Comparison of ENCODE assay signal across 1 cellular context in the genomic region with DNA sequence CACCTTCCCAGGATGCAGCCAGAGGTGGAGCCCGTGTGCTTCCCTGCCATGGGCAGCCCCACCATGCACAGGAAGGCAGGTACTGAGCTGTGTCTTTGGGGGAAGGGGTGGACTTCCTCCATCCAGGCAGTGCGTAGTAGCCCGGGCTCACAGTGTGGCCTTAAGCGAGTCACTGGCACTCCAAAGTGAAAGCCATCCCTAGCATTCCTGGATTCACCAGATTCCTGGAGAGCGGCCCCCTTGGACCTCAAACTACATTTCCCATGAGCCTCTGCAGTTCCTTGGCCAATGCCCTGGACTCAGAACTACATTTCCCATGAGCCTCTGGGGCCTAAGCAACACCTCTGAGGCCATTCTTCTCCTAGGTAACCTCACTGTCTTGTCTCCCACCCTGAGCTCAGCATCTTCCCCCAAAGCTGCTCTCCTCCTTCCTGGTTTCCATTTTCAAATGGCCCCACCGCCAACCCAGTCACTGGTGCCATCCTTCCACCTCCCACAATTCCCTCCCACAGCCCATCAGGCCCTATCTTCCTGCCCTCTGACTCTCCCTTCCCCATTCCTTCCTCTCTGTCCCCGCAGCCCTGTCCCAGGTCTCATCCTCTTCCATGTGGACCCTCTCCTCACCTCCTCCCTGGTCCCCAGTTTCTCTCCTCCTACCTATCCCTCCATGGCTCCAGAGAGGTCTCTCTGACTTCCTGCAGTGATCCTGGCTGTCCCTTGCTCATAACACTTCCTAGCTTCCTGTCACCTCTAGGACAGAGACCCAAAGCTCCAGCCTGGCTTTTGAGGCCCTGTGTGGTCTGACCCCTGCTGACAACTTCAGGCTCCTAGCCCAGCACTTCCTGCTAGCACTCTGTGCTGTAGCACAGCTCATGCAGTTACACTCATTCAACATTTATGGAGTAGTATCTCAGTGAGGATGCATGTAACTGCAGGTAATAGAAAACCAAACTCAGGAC.
TF ChIP-seq lines count a peak whose summit lies in the region.

A gene (plus strand): TSS at position 13 of the 959 bp plus-strand sequence. CDS start 0 bp downstream, at position 13.

TF ChIP-seq in H1, 55 proteins besides CTCF, POLR2A, EP300 and RAD21:
- TF ChIP-seq KDM4A (IDR thresholded peaks at IDR 0.05; ENCODE audit: low read depth, low read length, severe bottlenecking): peak; percentile 65
- TF ChIP-seq, protein P1, sequence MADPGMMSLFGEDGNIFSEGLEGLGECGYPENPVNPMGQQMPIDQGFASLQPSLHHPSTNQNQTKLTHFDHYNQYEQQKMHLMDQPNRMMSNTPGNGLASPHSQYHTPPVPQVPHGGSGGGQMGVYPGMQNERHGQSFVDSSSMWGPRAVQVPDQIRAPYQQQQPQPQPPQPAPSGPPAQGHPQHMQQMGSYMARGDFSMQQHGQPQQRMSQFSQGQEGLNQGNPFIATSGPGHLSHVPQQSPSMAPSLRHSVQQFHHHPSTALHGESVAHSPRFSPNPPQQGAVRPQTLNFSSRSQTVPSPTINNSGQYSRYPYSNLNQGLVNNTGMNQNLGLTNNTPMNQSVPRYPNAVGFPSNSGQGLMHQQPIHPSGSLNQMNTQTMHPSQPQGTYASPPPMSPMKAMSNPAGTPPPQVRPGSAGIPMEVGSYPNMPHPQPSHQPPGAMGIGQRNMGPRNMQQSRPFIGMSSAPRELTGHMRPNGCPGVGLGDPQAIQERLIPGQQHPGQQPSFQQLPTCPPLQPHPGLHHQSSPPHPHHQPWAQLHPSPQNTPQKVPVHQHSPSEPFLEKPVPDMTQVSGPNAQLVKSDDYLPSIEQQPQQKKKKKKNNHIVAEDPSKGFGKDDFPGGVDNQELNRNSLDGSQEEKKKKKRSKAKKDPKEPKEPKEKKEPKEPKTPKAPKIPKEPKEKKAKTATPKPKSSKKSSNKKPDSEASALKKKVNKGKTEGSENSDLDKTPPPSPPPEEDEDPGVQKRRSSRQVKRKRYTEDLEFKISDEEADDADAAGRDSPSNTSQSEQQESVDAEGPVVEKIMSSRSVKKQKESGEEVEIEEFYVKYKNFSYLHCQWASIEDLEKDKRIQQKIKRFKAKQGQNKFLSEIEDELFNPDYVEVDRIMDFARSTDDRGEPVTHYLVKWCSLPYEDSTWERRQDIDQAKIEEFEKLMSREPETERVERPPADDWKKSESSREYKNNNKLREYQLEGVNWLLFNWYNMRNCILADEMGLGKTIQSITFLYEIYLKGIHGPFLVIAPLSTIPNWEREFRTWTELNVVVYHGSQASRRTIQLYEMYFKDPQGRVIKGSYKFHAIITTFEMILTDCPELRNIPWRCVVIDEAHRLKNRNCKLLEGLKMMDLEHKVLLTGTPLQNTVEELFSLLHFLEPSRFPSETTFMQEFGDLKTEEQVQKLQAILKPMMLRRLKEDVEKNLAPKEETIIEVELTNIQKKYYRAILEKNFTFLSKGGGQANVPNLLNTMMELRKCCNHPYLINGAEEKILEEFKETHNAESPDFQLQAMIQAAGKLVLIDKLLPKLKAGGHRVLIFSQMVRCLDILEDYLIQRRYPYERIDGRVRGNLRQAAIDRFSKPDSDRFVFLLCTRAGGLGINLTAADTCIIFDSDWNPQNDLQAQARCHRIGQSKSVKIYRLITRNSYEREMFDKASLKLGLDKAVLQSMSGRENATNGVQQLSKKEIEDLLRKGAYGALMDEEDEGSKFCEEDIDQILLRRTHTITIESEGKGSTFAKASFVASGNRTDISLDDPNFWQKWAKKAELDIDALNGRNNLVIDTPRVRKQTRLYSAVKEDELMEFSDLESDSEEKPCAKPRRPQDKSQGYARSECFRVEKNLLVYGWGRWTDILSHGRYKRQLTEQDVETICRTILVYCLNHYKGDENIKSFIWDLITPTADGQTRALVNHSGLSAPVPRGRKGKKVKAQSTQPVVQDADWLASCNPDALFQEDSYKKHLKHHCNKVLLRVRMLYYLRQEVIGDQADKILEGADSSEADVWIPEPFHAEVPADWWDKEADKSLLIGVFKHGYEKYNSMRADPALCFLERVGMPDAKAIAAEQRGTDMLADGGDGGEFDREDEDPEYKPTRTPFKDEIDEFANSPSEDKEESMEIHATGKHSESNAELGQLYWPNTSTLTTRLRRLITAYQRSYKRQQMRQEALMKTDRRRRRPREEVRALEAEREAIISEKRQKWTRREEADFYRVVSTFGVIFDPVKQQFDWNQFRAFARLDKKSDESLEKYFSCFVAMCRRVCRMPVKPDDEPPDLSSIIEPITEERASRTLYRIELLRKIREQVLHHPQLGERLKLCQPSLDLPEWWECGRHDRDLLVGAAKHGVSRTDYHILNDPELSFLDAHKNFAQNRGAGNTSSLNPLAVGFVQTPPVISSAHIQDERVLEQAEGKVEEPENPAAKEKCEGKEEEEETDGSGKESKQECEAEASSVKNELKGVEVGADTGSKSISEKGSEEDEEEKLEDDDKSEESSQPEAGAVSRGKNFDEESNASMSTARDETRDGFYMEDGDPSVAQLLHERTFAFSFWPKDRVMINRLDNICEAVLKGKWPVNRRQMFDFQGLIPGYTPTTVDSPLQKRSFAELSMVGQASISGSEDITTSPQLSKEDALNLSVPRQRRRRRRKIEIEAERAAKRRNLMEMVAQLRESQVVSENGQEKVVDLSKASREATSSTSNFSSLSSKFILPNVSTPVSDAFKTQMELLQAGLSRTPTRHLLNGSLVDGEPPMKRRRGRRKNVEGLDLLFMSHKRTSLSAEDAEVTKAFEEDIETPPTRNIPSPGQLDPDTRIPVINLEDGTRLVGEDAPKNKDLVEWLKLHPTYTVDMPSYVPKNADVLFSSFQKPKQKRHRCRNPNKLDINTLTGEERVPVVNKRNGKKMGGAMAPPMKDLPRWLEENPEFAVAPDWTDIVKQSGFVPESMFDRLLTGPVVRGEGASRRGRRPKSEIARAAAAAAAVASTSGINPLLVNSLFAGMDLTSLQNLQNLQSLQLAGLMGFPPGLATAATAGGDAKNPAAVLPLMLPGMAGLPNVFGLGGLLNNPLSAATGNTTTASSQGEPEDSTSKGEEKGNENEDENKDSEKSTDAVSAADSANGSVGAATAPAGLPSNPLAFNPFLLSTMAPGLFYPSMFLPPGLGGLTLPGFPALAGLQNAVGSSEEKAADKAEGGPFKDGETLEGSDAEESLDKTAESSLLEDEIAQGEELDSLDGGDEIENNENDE (IDR thresholded peaks at IDR 0.05; ENCODE audit: insufficient replicate concordance, low read length): no peak
- no peak for TF ChIP-seq NANOG (IDR thresholded peaks at IDR 0.05; ENCODE audit: insufficient read depth, low read depth, low read length, poor library complexity, severe bottlenecking)
- peak; percentile 57; the same call in 1 of the 2 replicates for TF ChIP-seq TEAD4 (IDR thresholded peaks at IDR 0.05; ENCODE audit: low read depth, low read length)
- TF ChIP-seq SIN3A (conservative IDR thresholded peaks at IDR 0.05 in 1 of 2, IDR thresholded peaks at IDR 0.05 in 1 of 2; ENCODE audit: low read depth in 1 of 2, low read length in 2 of 2): no peak
- TF ChIP-seq MAFK (IDR thresholded peaks at IDR 0.05; ENCODE audit: low read depth, low read length): no peak
- TF ChIP-seq SP4 (IDR thresholded peaks at IDR 0.05; ENCODE audit: low read length): no peak
- no peak for TF ChIP-seq BRCA1 (IDR thresholded peaks at IDR 0.05; ENCODE audit: low read depth, low read length)
- TF ChIP-seq YY1 (IDR thresholded peaks at IDR 0.05; ENCODE audit: low read depth, low read length): peak; percentile 77
- TF ChIP-seq, protein P2, sequence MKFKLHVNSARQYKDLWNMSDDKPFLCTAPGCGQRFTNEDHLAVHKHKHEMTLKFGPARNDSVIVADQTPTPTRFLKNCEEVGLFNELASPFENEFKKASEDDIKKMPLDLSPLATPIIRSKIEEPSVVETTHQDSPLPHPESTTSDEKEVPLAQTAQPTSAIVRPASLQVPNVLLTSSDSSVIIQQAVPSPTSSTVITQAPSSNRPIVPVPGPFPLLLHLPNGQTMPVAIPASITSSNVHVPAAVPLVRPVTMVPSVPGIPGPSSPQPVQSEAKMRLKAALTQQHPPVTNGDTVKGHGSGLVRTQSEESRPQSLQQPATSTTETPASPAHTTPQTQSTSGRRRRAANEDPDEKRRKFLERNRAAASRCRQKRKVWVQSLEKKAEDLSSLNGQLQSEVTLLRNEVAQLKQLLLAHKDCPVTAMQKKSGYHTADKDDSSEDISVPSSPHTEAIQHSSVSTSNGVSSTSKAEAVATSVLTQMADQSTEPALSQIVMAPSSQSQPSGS (IDR thresholded peaks at IDR 0.05; ENCODE audit: low read length): no peak
- no peak for TF ChIP-seq KDM5A (IDR thresholded peaks at IDR 0.05; ENCODE audit: low read length)
- no peak for TF ChIP-seq CREB1 (IDR thresholded peaks at IDR 0.05)
- peak; percentile 97 for TF ChIP-seq SIX5 (IDR thresholded peaks at IDR 0.05; ENCODE audit: low read depth, low read length)
- TF ChIP-seq TAF1 (IDR thresholded peaks at IDR 0.05; ENCODE audit: low read depth, low read length): peak; percentile 52; the same call in 1 of the 2 replicates
- TF ChIP-seq SP1 (IDR thresholded peaks at IDR 0.05; ENCODE audit: low read depth, low read length): peak; percentile 79; the same call in 1 of the 2 replicates
- no peak for TF ChIP-seq BACH1 (IDR thresholded peaks at IDR 0.05; ENCODE audit: low read length)
- TF ChIP-seq SUZ12 (IDR thresholded peaks at IDR 0.05; ENCODE audit: low read length): no peak
- TF ChIP-seq RBBP5 (IDR thresholded peaks at IDR 0.05; ENCODE audit: borderline replicate concordance, low read depth, low read length): peak; percentile 49; the same call in 1 of the 2 replicates
